1 cellular context compared by ENCODE assay signal in genomic region chr1:1426961-1427934, GRCh38.
TF ChIP-seq lines count a peak whose summit lies in the region.

No MANE protein-coding gene starts in this region.

TF ChIP-seq in H1, 55 proteins besides CTCF, POLR2A, EP300 and RAD21:
- TF ChIP-seq YY1 (IDR thresholded peaks at IDR 0.05; ENCODE audit: low read depth, low read length) (no peak), KDM1A (IDR thresholded peaks at IDR 0.05; ENCODE audit: borderline replicate concordance, low read length) (no peak), PHF8 (conservative IDR thresholded peaks at IDR 0.05; ENCODE audit: low read depth, low read length) (0 out of 2 replicates have a peak, but pooled peaks have one; percentile 34), CBX5 (IDR thresholded peaks at IDR 0.05; ENCODE audit: low read depth, low read length) (no peak), BRCA1 (IDR thresholded peaks at IDR 0.05; ENCODE audit: low read depth, low read length) (no peak)
